In genomic region chr11:126303623-126304456, GRCh38 we compare ENCODE assay signal across 8 cellular contexts. TPM values are rescaled to one million over a fixed set of nuclear protein-coding genes. Genes with fewer than 3 reads are reported as not detected.
DNase-seq lines count a peak whose midpoint lies in the region; ATAC-seq and TF ChIP-seq lines count a peak whose summit lies in the region.

A gene with protein sequence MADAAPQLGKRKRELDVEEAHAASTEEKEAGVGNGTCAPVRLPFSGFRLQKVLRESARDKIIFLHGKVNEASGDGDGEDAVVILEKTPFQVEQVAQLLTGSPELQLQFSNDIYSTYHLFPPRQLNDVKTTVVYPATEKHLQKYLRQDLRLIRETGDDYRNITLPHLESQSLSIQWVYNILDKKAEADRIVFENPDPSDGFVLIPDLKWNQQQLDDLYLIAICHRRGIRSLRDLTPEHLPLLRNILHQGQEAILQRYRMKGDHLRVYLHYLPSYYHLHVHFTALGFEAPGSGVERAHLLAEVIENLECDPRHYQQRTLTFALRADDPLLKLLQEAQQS (plus strand): TSS chr11:126304060. CDS start chr11:126304081, 21 bp downstream.

- H2AFZ ChIP-seq in GM23338, result peak within 1 kb of the TSS; percentile 96

- no peaks in the 10 kb centered on the region for H4K20me1 ChIP-seq in GM23338 (replicated peaks; ENCODE audit: insufficient read depth)

- DNase-seq in EH (ENCODE audit: low read depth), result peak; percentile 92
- peak; percentile 91 for DNase-seq in GM23338 (ENCODE audit: low spot score)
- DNase-seq in LHCN-M2 (ENCODE audit: low read depth), result peak; percentile 85
- peak; percentile 94 for DNase-seq in RWPE1 (ENCODE audit: low spot score)
- peak; percentile 87 for DNase-seq in activated T-helper 2 cell treated with anti-CD3 and anti-CD28 coated beads, Interferon-gamma antibody, Interleukin-2, Interleukin-4, amounts not matched to agents 10 μg/mL and 5 μg/mL and 100 μg/mL, durations not matched to agents 14 hours and 24 hours and 36 hours (ENCODE audit: low spot score)
- DNase-seq in fibroblast of mammary gland (ENCODE audit: low read depth), result peak; percentile 85
- peak; percentile 88 for DNase-seq in natural killer cell
- peak; percentile 82 for DNase-seq in stimulated activated naive CD4-positive, alpha-beta T cell treated with Interleukin-2 at 50 U/mL for 16 hours (lab: John Stamatoyannopoulos, UW)

- H3K27ac Mint-ChIP-seq in GM23338 (peak within 1 kb of the TSS; percentile 99), natural killer cell (peak within 1 kb of the TSS; percentile 90 to 94)
- peak within 1 kb of the TSS; percentile 98 for H3K27ac Mint-ChIP-seq in activated T-helper 2 cell treated with anti-CD3 and anti-CD28 coated beads, Interferon-gamma antibody, Interleukin-2, Interleukin-4, amounts not matched to agents 10 μg/mL and 5 μg/mL and 100 μg/mL, durations not matched to agents 14 hours and 24 hours and 36 hours

- no peaks in the 10 kb centered on the region; the same call in 1 of the 2 replicates for H3K36me3 ChIP-seq in GM23338 (ENCODE audit: insufficient read depth)

- H3K79me2 ChIP-seq in GM23338 (replicated peaks; ENCODE audit: insufficient read depth), result peaks cover 22% of the 10 kb centered on the region

- intact Hi-C loops in activated T-helper 2 cell treated with anti-CD3 and anti-CD28 coated beads, Interferon-gamma antibody, Interleukin-2, Interleukin-4, amounts not matched to agents 10 μg/mL and 5 μg/mL and 100 μg/mL, durations not matched to agents 14 hours and 24 hours and 36 hours (cut with micrococcal nuclease), result loop anchor here (1.0 to 5.0 kb wide), 4 partner anchors 21 to 117 kb away; partner anchors contain the start of genes FOXRED1 and TIRAP
- intact Hi-C loops in natural killer cell (cut with micrococcal nuclease), result loop anchor here (1.0 kb wide), 2 partner anchors 15 to 35 kb away; partner anchors contain the start of gene FOXRED1

- H3K27me3 Mint-ChIP-seq in GM23338 (ENCODE audit: insufficient read depth, low read depth, poor library complexity) (peaks cover 5% of the 10 kb centered on the region), natural killer cell (ENCODE audit: low read depth in 2 of 2) (no peaks in the 10 kb centered on the region)
- H3K27me3 Mint-ChIP-seq in activated T-helper 2 cell treated with anti-CD3 and anti-CD28 coated beads, Interferon-gamma antibody, Interleukin-2, Interleukin-4, amounts not matched to agents 10 μg/mL and 5 μg/mL and 100 μg/mL, durations not matched to agents 14 hours and 24 hours and 36 hours (ENCODE audit: low read depth), result no peaks in the 10 kb centered on the region

- peaks cover 35% of the 10 kb centered on the region for H3K36me3 Mint-ChIP-seq in GM23338 (ENCODE audit: low read depth)
- peaks cover 53% of the 10 kb centered on the region for H3K36me3 Mint-ChIP-seq in activated T-helper 2 cell treated with anti-CD3 and anti-CD28 coated beads, Interferon-gamma antibody, Interleukin-2, Interleukin-4, amounts not matched to agents 10 μg/mL and 5 μg/mL and 100 μg/mL, durations not matched to agents 14 hours and 24 hours and 36 hours (ENCODE audit: low read depth)
- H3K36me3 Mint-ChIP-seq in natural killer cell, result no peaks in the 10 kb centered on the region

- CTCF ChIA-PET in RWPE1 (lab: Yijun Ruan, JAX), result interaction anchor here (0.6 kb wide), 1 partner anchor 48 kb away, joined by 3 read pairs; no protein-coding TSS in a partner anchor

- peak within 1 kb of the TSS; percentile 94 for H3K4me3 Mint-ChIP-seq in GM23338
- H3K4me3 Mint-ChIP-seq in activated T-helper 2 cell treated with anti-CD3 and anti-CD28 coated beads, Interferon-gamma antibody, Interleukin-2, Interleukin-4, amounts not matched to agents 10 μg/mL and 5 μg/mL and 100 μg/mL, durations not matched to agents 14 hours and 24 hours and 36 hours (ENCODE audit: low read depth), result peak within 1 kb of the TSS; percentile 99
- H3K4me3 Mint-ChIP-seq in natural killer cell, result peak within 1 kb of the TSS; percentile 96

- peak within 1 kb of the TSS; percentile 90 for H3K27ac ChIP-seq in GM23338 (ENCODE audit: low read depth)
- H3K27ac ChIP-seq in RWPE1, result peak within 1 kb of the TSS; percentile 90

- peak; percentile 97 for ATAC-seq in GM23338
- peak; percentile 99 for ATAC-seq in natural killer cell

- H3K9me3 Mint-ChIP-seq in GM23338 (0 out of 3 replicates have a peak, but pooled peaks cover 2% of the 10 kb centered on the region), natural killer cell (no peaks in the 10 kb centered on the region)
- H3K9me3 Mint-ChIP-seq in activated T-helper 2 cell treated with anti-CD3 and anti-CD28 coated beads, Interferon-gamma antibody, Interleukin-2, Interleukin-4, amounts not matched to agents 10 μg/mL and 5 μg/mL and 100 μg/mL, durations not matched to agents 14 hours and 24 hours and 36 hours, result no peaks in the 10 kb centered on the region

- no peaks in the 10 kb centered on the region for H3K9me2 ChIP-seq in GM23338 (ENCODE audit: insufficient read depth)

- POLR2A ChIA-PET in RWPE1 (lab: Yijun Ruan, JAX; ENCODE audit: low non-redundant PET), result no interaction called here

- peak within 1 kb of the TSS; percentile 95 for H3K4me3 ChIP-seq in GM23338
- H3K4me3 ChIP-seq in fibroblast of mammary gland (ENCODE audit: control insufficient read depth, low read depth, low read length), result peak within 1 kb of the TSS; percentile 87

- no peaks in the 10 kb centered on the region for H3K4me1 ChIP-seq in GM23338 (ENCODE audit: insufficient read depth)

- TF ChIP-seq CTCF in GM23338 (conservative IDR thresholded peaks at IDR 0.05; ENCODE audit: low read depth in 2 of 2) (no peak), RWPE1 (conservative IDR thresholded peaks at IDR 0.05; ENCODE audit: low read depth) (no peak), fibroblast of mammary gland (conservative IDR thresholded peaks at IDR 0.05; ENCODE audit: control insufficient read depth, insufficient read depth, low read depth, low read length) (no peak), natural killer cell (IDR thresholded peaks at IDR 0.05) (no peak)

- H3K27me3 ChIP-seq in GM23338 (ENCODE audit: insufficient read depth), result no peaks in the 10 kb centered on the region

- H3F3A ChIP-seq in GM23338 (replicated peaks; ENCODE audit: low read depth), result no peaks in the 10 kb centered on the region

- H3K4me1 Mint-ChIP-seq in GM23338 (peaks cover 19% of the 10 kb centered on the region), natural killer cell (peaks cover 29 to 33% of the 10 kb centered on the region in 2 donors)
- peaks cover 27% of the 10 kb centered on the region for H3K4me1 Mint-ChIP-seq in activated T-helper 2 cell treated with anti-CD3 and anti-CD28 coated beads, Interferon-gamma antibody, Interleukin-2, Interleukin-4, amounts not matched to agents 10 μg/mL and 5 μg/mL and 100 μg/mL, durations not matched to agents 14 hours and 24 hours and 36 hours (ENCODE audit: low read depth)

- H3K4me2 ChIP-seq in GM23338, result peak within 1 kb of the TSS; percentile 100

TF ChIP-seq in GM23338, 12 proteins besides CTCF, POLR2A, EP300 and RAD21 (continues in another document):
- TF ChIP-seq NANOG (IDR thresholded peaks at IDR 0.05; ENCODE audit: borderline replicate concordance), result no peak
- TF ChIP-seq ZNF114 (CRISPR knock-in tag; IDR thresholded peaks at IDR 0.05), result no peak
- TF ChIP-seq CREB1 (CRISPR knock-in tag; IDR thresholded peaks at IDR 0.05; ENCODE audit: low read depth), result no peak
- TF ChIP-seq ZNF331 (CRISPR knock-in tag; IDR thresholded peaks at IDR 0.05; ENCODE audit: low read depth), result no peak

RNA-seq across cellular contexts. Expression of the gene that starts here (rescaled TPM):
- 26.8 and 28.5 TPM in 2 replicates for total RNA-seq in GM23338 (2014; rRNA removed; shearing (Covaris generic))
- polyA plus RNA-seq in GM23338 (2016; fragmentation: Nextera tagmentation; extraction: Ambion mirVana), result 41.1 and 46.4 TPM in 2 replicates
- total RNA-seq in LHCN-M2 (2014; rRNA removed) (30.1 and 30.8 TPM in 2 replicates), natural killer cell (10 to 100 TPM; 20.1 to 25.8 (median 23.1) TPM)
- 26.2 TPM for polyA plus RNA-seq in LHCN-M2 (2012)
- 39.8 and 42.1 TPM in 2 replicates for total RNA-seq in activated T-helper 2 cell treated with anti-CD3 and anti-CD28 coated beads, Interferon-gamma antibody, Interleukin-2, Interleukin-4, amounts not matched to agents 10 μg/mL and 5 μg/mL and 100 μg/mL, durations not matched to agents 14 hours and 24 hours and 36 hours

Comparison
In these comparisons a context has a peak if more than half of its experiments do, and no peak if none do; other contexts are left out.
1. Peak in every context shown above with its lines: DNase-seq, ATAC-seq, H3K4me3 ChIP-seq and H3K27ac ChIP-seq.